ENCODE assay signal across 22 cellular contexts in the genomic region with DNA sequence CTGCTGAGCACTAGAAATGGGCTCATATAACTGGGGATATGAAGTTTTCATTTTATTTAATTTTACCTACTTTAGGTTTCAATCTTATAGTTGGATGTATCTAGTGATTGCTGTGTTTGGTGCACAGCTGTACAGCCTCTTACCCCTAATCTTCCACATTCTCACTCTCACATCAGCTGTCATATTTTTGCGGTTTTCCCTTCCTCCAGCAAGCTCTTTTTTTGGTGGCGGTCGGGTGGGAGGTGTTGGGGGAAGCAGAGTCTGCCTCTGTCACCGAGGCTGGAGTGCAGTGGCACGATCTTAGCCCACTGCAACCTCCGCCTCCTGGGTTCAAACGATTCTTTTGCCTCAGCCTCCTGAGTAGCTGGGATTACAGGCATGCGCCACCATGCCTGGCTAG.
"Had no signal": no experiment of that assay in that cellular context is flagged by ENCODE, and none has a peak within 500 bp of the region (broad histone marks: within the 10 kb centered on the region; RNA-seq: fewer than 3 reads in every experiment).

No MANE protein-coding gene starts in this region.

- DNase-seq: activated CD4-positive, alpha-beta memory T cell treated with anti-CD3 and anti-CD28 coated beads, Interleukin-2, amount 10 ng/mL, durations not matched to agents 7 days and 5 days; activated CD4-positive, alpha-beta T cell treated with anti-CD3 and anti-CD28 coated beads, Interleukin-2, amount 50 U/mL, for 1 hour; activated CD4-positive, CD25-positive, alpha-beta regulatory T cell; activated gamma-delta T cell treated with Interleukin-2 at 50 U/mL for 16 hours; activated naive CD4-positive, alpha-beta T cell treated with anti-CD3 and anti-CD28 coated beads, Interleukin-2, amount 10 ng/mL, durations not matched to agents 7 days and 5 days; activated naive CD8-positive, alpha-beta T cell treated with anti-CD3 and anti-CD28 coated beads for 36 hours; activated T-cell treated with anti-CD3 and anti-CD28 coated beads for 4 hours; activated T-cell treated with anti-CD3 and anti-CD28 coated beads, Interleukin-2, amount 50 U/mL, for 48 hours; brain microvascular endothelial cell; Karpas-422; NCI-H1105 treated with DMSO at 0.1 percent for 48 hours; NCI-H146; NCI-H187 treated with DMSO at 0.1 percent for 48 hours; NCI-H2081 treated with DMSO at 0.1 percent for 48 hours; NCI-H446; NCI-H524; Peyer's patch; Right ventricle myocardium superior had no signal

- ATAC-seq: activated T-helper 17 cell treated with anti-CD3 and anti-CD28 coated beads, Interleukin-2, amount 50 U/mL, for 72 hours had no signal

- H3K9me3 ChIP-seq: Peyer's patch had no signal

- H3K36me3 ChIP-seq: brain microvascular endothelial cell, cardiac muscle cell, Peyer's patch had no signal

- H3K27me3 ChIP-seq: brain microvascular endothelial cell, cardiac muscle cell, Peyer's patch had no signal

- H3K4me3 ChIP-seq: cardiac muscle cell, Peyer's patch had no signal

- H3K27ac ChIP-seq: brain microvascular endothelial cell, cardiac muscle cell, Peyer's patch, RWPE1, VCaP had no signal
